Comparison of ENCODE assay signal across 17 cellular contexts in the genomic region with DNA sequence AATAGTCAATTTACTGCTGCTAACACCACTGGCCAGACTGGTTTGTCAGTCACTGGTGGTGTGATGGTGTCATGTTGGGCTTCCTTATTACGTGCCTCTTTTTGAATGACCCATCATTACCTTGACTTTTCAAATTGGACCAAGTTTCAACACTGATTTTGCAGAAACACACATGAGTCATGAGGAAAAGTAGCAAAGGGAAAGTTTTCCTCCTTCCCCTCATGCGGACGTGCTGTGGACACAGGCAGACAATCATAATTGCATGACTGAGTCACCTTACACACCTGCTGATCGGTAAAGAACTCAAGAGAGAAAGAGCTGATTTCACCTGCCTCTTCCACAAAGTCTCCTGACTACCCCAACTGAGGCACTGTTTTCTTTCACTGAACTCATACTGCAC.
DNase-seq lines count a peak whose midpoint lies in the region; ATAC-seq and TF ChIP-seq lines count a peak whose summit lies in the region.
"Had no signal": no experiment of that assay in that cellular context is flagged by ENCODE, and none has a peak within 500 bp of the region (broad histone marks: within the 10 kb centered on the region; RNA-seq: fewer than 3 reads in every experiment).

No MANE protein-coding gene starts in this region.

- H3K27ac Mint-ChIP-seq in neural crest cell (ENCODE audit: unreplicated experiment) = peak overlapping the region; percentile 25
- no peak overlapping the region for H3K27ac Mint-ChIP-seq in T-helper 2 cell treated with Interferon-gamma antibody and Interleukin-4, amounts not matched to agents 5 μg/mL and 100 μg/mL, for 36 hours
- H3K27ac Mint-ChIP-seq: activated CD8-positive, alpha-beta memory T cell treated with anti-CD3 and anti-CD28 coated beads, Interleukin-2, amount 10 ng/mL, durations not matched to agents 7 days and 5 days; H9 had no signal

- DNase-seq in Daoy (ENCODE audit: low read depth) (peak; percentile 45), NCI-H69 (lab: John Stamatoyannopoulos, UW) (peak; percentile 59), neural crest cell (ENCODE audit: low read depth, low spot score) (no peak), NCI-H1694 (lab: John Stamatoyannopoulos, UW) (no peak), KG1 (lab: John Stamatoyannopoulos, UW) (no peak)
- DNase-seq in T-helper 2 cell treated with Interferon-gamma antibody and Interleukin-4, amounts not matched to agents 5 μg/mL and 100 μg/mL, for 36 hours (ENCODE audit: low spot score) = no peak
- DNase-seq: activated CD4-positive, CD25-positive, alpha-beta regulatory T cell; activated CD8-positive, alpha-beta memory T cell treated with anti-CD3 and anti-CD28 coated beads, Interleukin-2, amount 10 ng/mL, durations not matched to agents 7 days and 5 days; C1 segment of cervical spinal cord; caudate nucleus; H9; NCI-H1105; posterior cingulate gyrus; stimulated activated CD4-positive, alpha-beta T cell treated with anti-CD3 and anti-CD28 coated beads, Interleukin-12 subunit alpha, Interleukin-12 subunit beta, amount 100 ng/mL, for 4 hours had no signal

- peaks cover 5% of the 10 kb centered on the region for H3K36me3 Mint-ChIP-seq in neural crest cell (ENCODE audit: low read depth)
- no peaks in the 10 kb centered on the region for H3K36me3 Mint-ChIP-seq in T-helper 2 cell treated with Interferon-gamma antibody and Interleukin-4, amounts not matched to agents 5 μg/mL and 100 μg/mL, for 36 hours (ENCODE audit: low read depth)
- H3K36me3 Mint-ChIP-seq: activated CD8-positive, alpha-beta memory T cell treated with anti-CD3 and anti-CD28 coated beads, Interleukin-2, amount 10 ng/mL, durations not matched to agents 7 days and 5 days had no signal

- peaks cover 3% of the 10 kb centered on the region for H3K9me3 Mint-ChIP-seq in neural crest cell
- no peaks in the 10 kb centered on the region for H3K9me3 Mint-ChIP-seq in T-helper 2 cell treated with Interferon-gamma antibody and Interleukin-4, amounts not matched to agents 5 μg/mL and 100 μg/mL, for 36 hours
- H3K9me3 Mint-ChIP-seq: H9 had no signal

- no peaks in the 10 kb centered on the region for H3K27me3 Mint-ChIP-seq in neural crest cell (ENCODE audit: low read depth)
- peaks cover 15% of the 10 kb centered on the region for H3K27me3 Mint-ChIP-seq in T-helper 2 cell treated with Interferon-gamma antibody and Interleukin-4, amounts not matched to agents 5 μg/mL and 100 μg/mL, for 36 hours (ENCODE audit: low read depth)

- peak; percentile 99 for ATAC-seq in esophagus mucosa
- ATAC-seq: activated CD8-positive, alpha-beta memory T cell treated with anti-CD3 and anti-CD28 coated beads, Interleukin-2, amount 10 ng/mL, durations not matched to agents 7 days and 5 days; gastroesophageal sphincter; Panc1 had no signal

- TF ChIP-seq CTCF in neural crest cell (conservative IDR thresholded peaks at IDR 0.05) = no peak

- peaks cover 4% of the 10 kb centered on the region for H3K4me1 Mint-ChIP-seq in neural crest cell
- H3K4me1 Mint-ChIP-seq in T-helper 2 cell treated with Interferon-gamma antibody and Interleukin-4, amounts not matched to agents 5 μg/mL and 100 μg/mL, for 36 hours (ENCODE audit: low read depth) = peaks cover 9% of the 10 kb centered on the region

- no peak overlapping the region for H3K4me3 Mint-ChIP-seq in neural crest cell
- H3K4me3 Mint-ChIP-seq in T-helper 2 cell treated with Interferon-gamma antibody and Interleukin-4, amounts not matched to agents 5 μg/mL and 100 μg/mL, for 36 hours = no peak overlapping the region
- H3K4me3 Mint-ChIP-seq: activated CD8-positive, alpha-beta memory T cell treated with anti-CD3 and anti-CD28 coated beads, Interleukin-2, amount 10 ng/mL, durations not matched to agents 7 days and 5 days; H9 had no signal

Comparison
In these comparisons a context has a peak if more than half of its experiments do, and no peak if none do; other contexts are left out.
1. DNase-seq: peak in Daoy (single experiment) and NCI-H69 (single experiment); none in neural crest cell (single experiment), T-helper 2 cell treated with Interferon-gamma antibody and Interleukin-4, amounts not matched to agents 5 μg/mL and 100 μg/mL, for 36 hours (single experiment), NCI-H1694 (single experiment) and KG1 (single experiment).